ENCODE assay signal across 8 cellular contexts in the genomic region with DNA sequence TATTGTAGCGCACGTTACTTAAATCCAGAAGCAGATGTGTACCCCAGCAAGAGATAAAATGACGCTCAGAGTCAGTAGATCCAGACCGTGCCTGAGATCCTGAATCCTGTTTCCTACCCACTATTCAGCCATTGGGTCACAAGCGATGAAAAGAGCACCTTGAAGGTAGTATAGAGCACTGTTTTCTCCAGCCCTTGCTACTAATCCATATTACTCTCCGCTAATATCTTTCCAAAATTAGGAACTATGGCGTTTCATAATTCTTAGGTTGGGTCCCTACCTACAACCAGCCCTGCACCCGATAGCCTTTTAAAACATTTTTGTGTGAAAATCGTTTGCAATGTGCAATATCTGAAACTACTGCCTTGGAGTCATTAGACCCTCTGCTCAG. TPM values are rescaled to one million over a fixed set of nuclear protein-coding genes. Genes with fewer than 3 reads are reported as not detected.
DNase-seq lines count a peak whose midpoint lies in the region; ATAC-seq, FAIRE-seq and TF ChIP-seq lines count a peak whose summit lies in the region.

No MANE protein-coding gene starts in this region.

- H4K20me1 ChIP-seq in DND-41 (ENCODE audit: insufficient read depth, low read length), result no peaks in the 10 kb centered on the region

- ATAC-seq in DND-41 (ENCODE audit: insufficient read depth, low read depth) (peak; percentile 28), omental fat pad (ENCODE audit: low FRiP score) (peak; percentile 34)

- peak overlapping the region; percentile 88 for H2AFZ ChIP-seq in DND-41 (ENCODE audit: low read depth, low read length)

- H3K9me3 ChIP-seq in DND-41 (ENCODE audit: insufficient read depth, low read length, severe bottlenecking), result peaks cover 4% of the 10 kb centered on the region
- H3K9me3 ChIP-seq in NT2/D1 (ENCODE audit: insufficient read depth, low read length), result peaks cover 25% of the 10 kb centered on the region

- H3K4me3 ChIP-seq in DND-41 (ENCODE audit: low read depth in 1 of 2, low read length in 2 of 2), result peak overlapping the region; percentile 52 to 65
- peak overlapping the region; percentile 77 for H3K4me3 ChIP-seq in H7 (ENCODE audit: insufficient read depth, low read depth, low read length)
- H3K4me3 ChIP-seq in NT2/D1 (ENCODE audit: insufficient read length, low read depth), result peak overlapping the region; percentile 94
- H3K4me3 ChIP-seq in epithelial cell of proximal tubule (ENCODE audit: low read depth, low read length), result peak overlapping the region; percentile 83

- FAIRE-seq in HTR-8/SVneo (lab: Jason Lieb, UNC), result no peak

- no peaks in the 10 kb centered on the region for H3K27me3 ChIP-seq in DND-41 (ENCODE audit: insufficient read depth, low read length, poor library complexity)
- no peaks in the 10 kb centered on the region for H3K27me3 ChIP-seq in H7 (ENCODE audit: control insufficient read depth, insufficient read depth, low read length)
- H3K27me3 ChIP-seq in NT2/D1 (ENCODE audit: insufficient read depth, insufficient read length), result no peaks in the 10 kb centered on the region

- peaks cover 38% of the 10 kb centered on the region for H3K79me2 ChIP-seq in DND-41 (ENCODE audit: insufficient read depth, low read length)

- H3K36me3 ChIP-seq in DND-41 (ENCODE audit: insufficient read depth, low read length), result peaks cover 30% of the 10 kb centered on the region
- H3K36me3 ChIP-seq in H7 (replicated peaks; ENCODE audit: control insufficient read depth, insufficient read depth, low read length), result peaks cover 13% of the 10 kb centered on the region
- H3K36me3 ChIP-seq in NT2/D1 (ENCODE audit: insufficient read depth, insufficient read length, low read length), result peaks cover 31% of the 10 kb centered on the region

- peak overlapping the region; percentile 77 for H3K9ac ChIP-seq in DND-41 (ENCODE audit: low read depth, low read length)
- H3K9ac ChIP-seq in NT2/D1 (ENCODE audit: insufficient read length, low read depth), result peak overlapping the region; percentile 96

- no peak for TF ChIP-seq CTCF in DND-41 (IDR thresholded peaks at IDR 0.05; ENCODE audit: borderline replicate concordance, extremely low read depth, low read length, poor library complexity, severe bottlenecking)
- no peak for TF ChIP-seq CTCF in epithelial cell of proximal tubule (conservative IDR thresholded peaks at IDR 0.05; ENCODE audit: low read depth, low read length)
- TF ChIP-seq CTCF in omental fat pad (IDR thresholded peaks at IDR 0.05), result no peak

- H3K27ac ChIP-seq in DND-41 (ENCODE audit: low read length), result peak overlapping the region; percentile 94

- peaks cover 30% of the 10 kb centered on the region for H3K4me1 ChIP-seq in DND-41 (ENCODE audit: insufficient read depth, low read length)
- H3K4me1 ChIP-seq in NT2/D1 (ENCODE audit: insufficient read depth, insufficient read length), result peaks cover 4% of the 10 kb centered on the region

- DNase-seq in DND-41 (no peak), H7 (no peak), NT2/D1 (ENCODE audit: low read depth, low spot score) (no peak), epithelial cell of proximal tubule (ENCODE audit: low read depth) (no peak), omental fat pad (ENCODE audit: low spot score) (no peak), HTR-8/SVneo (ENCODE audit: insufficient read length, low spot score) (no peak), islet precursor cell (no peak), midbrain (lab: John Stamatoyannopoulos, UW) (no peak)

- peak overlapping the region; percentile 91 for H3K4me2 ChIP-seq in DND-41 (ENCODE audit: insufficient read depth, low read length)

RNA-seq across cellular contexts. Expression of a gene that starts 0.6 kb away (rescaled TPM):
- 13.4 and 18.1 TPM in 2 replicates for total RNA-seq in H7 (2014; rRNA removed; shearing (Covaris generic))
- total RNA-seq in epithelial cell of proximal tubule (12.1 and 16.0 TPM in 2 replicates), omental fat pad (10 to 100 TPM; 17.0 to 49.4 (median 41.6) TPM)

RNA-seq across cellular contexts. Expression of a gene that starts 0.8 kb away (rescaled TPM):
- 52.0 and 69.3 TPM in 2 replicates for total RNA-seq in H7 (2014; rRNA removed; shearing (Covaris generic))
- total RNA-seq in epithelial cell of proximal tubule, result 17.9 and 22.1 TPM in 2 replicates
- 10 to 100 TPM; 19.8 to 26.4 (median 21.1) TPM for total RNA-seq in omental fat pad
